ENCODE assay signal across 1 cellular context in genomic region chr10:93461807-93462178, GRCh38.
TF ChIP-seq lines count a peak whose summit lies in the region.

No MANE protein-coding gene starts in this region.

TF ChIP-seq in SK-N-SH, 30 proteins besides CTCF, POLR2A, EP300 and RAD21 (continued from another document):
- no peak for TF ChIP-seq REST (IDR thresholded peaks at IDR 0.05; ENCODE audit: low read depth, low read length)
